Comparison of ENCODE assay signal across 8 cellular contexts in the genomic region with DNA sequence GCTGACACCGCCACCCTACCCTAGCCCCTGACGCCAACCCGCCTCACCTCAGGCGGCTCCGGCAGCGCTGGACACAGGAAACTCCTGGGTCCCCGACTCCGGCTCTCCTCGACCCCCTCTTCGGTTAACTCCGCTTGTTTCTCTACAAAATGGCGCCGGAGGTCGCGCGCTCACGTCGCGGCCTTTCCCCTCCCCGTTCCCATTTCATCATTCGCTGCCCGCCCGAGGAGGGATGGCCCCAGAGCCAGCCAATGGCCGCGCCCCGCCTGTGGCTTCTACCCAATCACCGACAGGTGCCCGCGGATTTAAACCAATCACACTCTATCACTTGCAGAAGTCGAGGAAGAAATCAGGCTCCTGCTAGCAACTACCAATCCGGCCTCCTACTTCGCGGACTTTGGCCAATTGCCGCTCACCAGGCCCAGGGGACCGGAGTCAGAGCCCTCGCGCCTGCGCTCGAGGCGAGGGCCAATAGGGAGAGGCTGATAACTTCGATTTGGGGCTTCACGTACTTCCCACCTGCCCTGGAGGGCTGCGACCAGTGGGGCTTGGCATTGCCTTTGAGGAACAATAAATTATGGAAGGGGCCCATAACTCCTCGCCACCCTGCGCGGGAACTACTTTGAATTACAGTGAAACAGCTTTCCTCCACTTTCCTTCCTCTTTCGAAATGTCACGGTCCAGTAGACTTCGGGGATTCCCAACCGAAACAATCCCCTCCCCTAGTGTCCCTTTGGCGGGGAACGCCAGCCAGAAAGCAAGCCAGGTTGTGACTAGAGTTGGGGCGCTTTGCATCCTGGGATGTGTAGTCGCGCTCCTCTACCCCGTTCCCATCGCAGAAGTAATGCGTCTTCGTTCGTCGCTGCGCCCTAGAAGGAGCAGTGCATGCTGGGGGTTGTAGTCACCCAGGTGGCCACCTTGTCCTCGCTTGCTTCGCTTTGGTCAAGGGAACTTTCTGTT. TPM values are rescaled to one million over a fixed set of nuclear protein-coding genes. Genes with fewer than 3 reads are reported as not detected.
DNase-seq lines count a peak whose midpoint lies in the region; ATAC-seq and TF ChIP-seq lines count a peak whose summit lies in the region.

A gene (minus strand): TSS at position 146 of the 960 bp plus-strand sequence. CDS start 30,489 bp downstream, outside the sequence.

- no peak for TF ChIP-seq CTCF in GM12864 (IDR thresholded peaks at IDR 0.05; ENCODE audit: low read depth, low read length, missing control alignments)
- no peak for TF ChIP-seq CTCF in ovary (IDR thresholded peaks at IDR 0.05)
- TF ChIP-seq CTCF in thyroid gland (IDR thresholded peaks at IDR 0.05) = peak in 1 of 6 experiments; percentile 14

- H3K9me3 ChIP-seq in ovary = no peaks in the 10 kb centered on the region
- H3K9me3 ChIP-seq in thyroid gland = no peaks in the 10 kb centered on the region

- TF ChIP-seq POLR2A in ovary (IDR thresholded peaks at IDR 0.05) (peak; percentile 82), thyroid gland (IDR thresholded peaks at IDR 0.05) (peak in 1 of 2 donors; percentile 82)

- intact Hi-C loops in Right ventricle myocardium inferior (cut with DNase I) = loop anchor here (5.0 to 10.0 kb wide), 5 partner anchors 98 to 605 kb away; a partner anchor contains a TSS
- intact Hi-C loops in ovary (cut with DNase I) = loop anchor here in 2 of 4 donors (10.0 kb wide), 1 partner anchor 115 kb away; a partner anchor contains a TSS
- intact Hi-C loops in thyroid gland (cut with DNase I) = no loop called here

- H3K36me3 ChIP-seq in ovary = no peaks in the 10 kb centered on the region
- no peaks in the 10 kb centered on the region for H3K36me3 ChIP-seq in thyroid gland

- H3K4me1 ChIP-seq in ovary (ENCODE audit: insufficient read depth) = peaks cover 6% of the 10 kb centered on the region
- peaks cover 17 to 18% of the 10 kb centered on the region in 2 donors for H3K4me1 ChIP-seq in thyroid gland

- peak within 1 kb of the TSS; percentile 100 for H3K4me3 ChIP-seq in GM12864 (ENCODE audit: low read depth, low read length)
- H3K4me3 ChIP-seq in ovary = peak within 1 kb of the TSS; percentile 98
- H3K4me3 ChIP-seq in thyroid gland (replicated peaks in 1 of 3) = peak within 1 kb of the TSS; percentile 27 to 84 (median 59)

- H3K27ac ChIP-seq in ovary (peak within 1 kb of the TSS; percentile 92 to 96), thyroid gland (peak within 1 kb of the TSS; percentile 87 to 96 (median 88))

- ATAC-seq in HG02759 (IDR thresholded peaks at IDR 0.05; ENCODE audit: unreplicated experiment) (peak; percentile 90), Right ventricle myocardium inferior (peak; percentile 95)

- no peak for TF ChIP-seq EP300 in ovary (IDR thresholded peaks at IDR 0.05)

- 0 to 1% (median 1%) methylated on average over 64 of the region's 64 CpGs for WGBS in ovary, 3 donors
- 0 to 1% methylated on average over 42 to 56 of the region's 64 CpGs for WGBS in thyroid gland, 2 donors

- no peaks in the 10 kb centered on the region for H3K27me3 ChIP-seq in ovary
- H3K27me3 ChIP-seq in thyroid gland = no peaks in the 10 kb centered on the region

- DNase-seq in GM12864 (ENCODE audit: low read depth) (peak; percentile 98), NCI-H1417 (lab: John Stamatoyannopoulos, UW) (peak; percentile 91 to 99 (median 97)), SW 1271 (lab: John Stamatoyannopoulos, UW) (peak; percentile 84 to 97), Right ventricle myocardium inferior (ENCODE audit: missing footprints) (peak; percentile 98), ovary (peak; percentile 97 to 99 (median 98)), thyroid gland (peak; percentile 98)
- peak; percentile 93 for DNase-seq in activated naive CD8-positive, alpha-beta T cell treated with anti-CD3 and anti-CD28 coated beads, Interleukin-2, amount 50 U/mL, for 16 hours (ENCODE audit: low read depth, low spot score)

RNA-seq across cellular contexts. Expression of the gene that starts here (rescaled TPM):
- total RNA-seq in Right ventricle myocardium inferior (70.2 TPM), ovary (100 to 1,000 TPM in 5 of 7 donors, 10 to 100 TPM in 2; 64.7 to 145 (median 126) TPM), thyroid gland (100 to 1,000 TPM; 109 to 150 (median 133) TPM)
- polyA plus RNA-seq in ovary = 100 to 1,000 TPM in 1 of 2 donors, 10 to 100 TPM in 1; 63.8 to 105 TPM

Comparison
In these comparisons a context has a peak if more than half of its experiments do, and no peak if none do; other contexts are left out.
1. Peak in every context shown above with its lines: DNase-seq, ATAC-seq, H3K4me3 ChIP-seq and H3K27ac ChIP-seq.